Comparison of ENCODE assay signal across 8 cellular contexts in the genomic region with DNA sequence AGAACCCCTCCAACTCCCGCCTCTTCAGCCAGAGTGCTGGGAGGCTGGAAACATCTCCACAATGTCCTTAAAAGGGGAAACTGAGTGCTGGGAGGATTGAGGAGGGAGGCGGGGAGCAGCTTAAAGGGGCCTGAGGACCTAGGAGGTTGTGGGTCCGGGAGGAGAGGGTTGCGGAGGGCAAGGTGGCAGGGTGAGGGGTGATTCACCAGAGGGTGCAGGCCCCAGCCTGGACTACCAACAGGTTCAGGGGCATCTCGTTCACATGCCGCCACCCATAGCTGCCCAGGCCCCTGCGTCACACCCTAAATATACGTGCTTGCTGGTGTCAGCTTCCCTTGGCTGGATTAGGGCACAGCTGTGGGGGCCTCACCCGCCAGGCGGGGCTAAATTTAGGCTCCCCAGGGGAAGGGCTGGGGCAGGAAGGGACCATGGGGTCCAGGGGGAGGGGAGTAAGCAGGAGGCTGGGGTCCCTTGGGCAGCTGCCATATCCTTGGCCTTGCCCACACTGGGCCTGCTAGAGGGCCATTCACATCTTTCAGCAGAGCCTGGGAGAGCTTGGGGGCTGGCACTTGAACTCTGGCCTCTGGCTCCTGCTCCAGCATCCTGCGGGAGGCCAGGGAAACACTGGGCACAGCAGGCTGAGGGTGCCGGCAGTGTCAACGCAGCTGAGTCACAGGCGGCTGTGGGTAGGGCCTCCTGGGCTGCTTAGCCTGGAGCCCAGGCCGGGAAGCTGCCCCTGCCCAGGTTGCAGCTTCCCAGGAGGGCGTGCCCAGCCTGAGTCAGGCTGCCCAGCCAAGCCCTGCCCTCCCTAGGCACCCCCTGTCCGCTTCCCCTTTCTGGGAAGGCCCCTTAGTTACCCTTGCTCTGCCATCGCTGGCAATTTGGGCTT. TPM values are rescaled to one million over a fixed set of nuclear protein-coding genes. Genes with fewer than 3 reads are reported as not detected.
A peak's percentile ranks its signal among the peaks of the same experiment; 100 is the strongest.
DNase-seq lines count a peak whose midpoint lies in the region; ATAC-seq and TF ChIP-seq lines count a peak whose summit lies in the region.

No MANE protein-coding gene starts in this region.

- no peak for TF ChIP-seq EP300 in SK-N-SH (IDR thresholded peaks at IDR 0.05; ENCODE audit: borderline replicate concordance in 1 of 2, low read depth in 1 of 2, low read length in 1 of 2)

- peaks cover 32% of the 10 kb centered on the region for H3F3A ChIP-seq in SK-N-SH (replicated peaks; ENCODE audit: insufficient read depth)

- peak overlapping the region; percentile 78 for H3K9ac ChIP-seq in SK-N-SH

- H3K27me3 ChIP-seq in SK-N-SH (ENCODE audit: insufficient read depth) (no peaks in the 10 kb centered on the region), dorsolateral prefrontal cortex (no peaks in the 10 kb centered on the region), uterus (no peaks in the 10 kb centered on the region)

- H3K36me3 ChIP-seq in SK-N-SH (replicated peaks in 1 of 2; ENCODE audit: control insufficient read depth in 1 of 2, insufficient read depth in 2 of 2, low read length in 1 of 2) (peaks cover 22 to 38% of the 10 kb centered on the region in 2 experiments), mucosa of descending colon (ENCODE audit: low read depth) (no peaks in the 10 kb centered on the region), uterus (no peaks in the 10 kb centered on the region)

- TF ChIP-seq POLR2A in GM18505 (IDR thresholded peaks at IDR 0.05; ENCODE audit: borderline replicate concordance, extremely low read depth, insufficient read depth, insufficient read length) (peak; percentile 50), uterus (IDR thresholded peaks at IDR 0.05) (peak; percentile 43 to 44)

- H3K4me3 ChIP-seq in SK-N-SH (ENCODE audit: low read depth in 2 of 2, low read length in 1 of 2) (peak overlapping the region; percentile 64 to 68), dorsolateral prefrontal cortex (peak overlapping the region in 56 of 59 donors; percentile 20 to 98 (median 54)), mucosa of descending colon (no peak overlapping the region), uterus (peak overlapping the region; percentile 56 to 70)

- intact Hi-C loops in dorsolateral prefrontal cortex (cut with DNase I) (no loop called here), mucosa of descending colon (cut with DNase I, micrococcal nuclease) (no loop called here), uterus (cut with DNase I; ENCODE audit: low total_unique reads) (no loop called here)

- 68% methylated on average over 8 of the region's 18 CpGs for WGBS in SK-N-SH (ENCODE audit: low lambda C conversion rate)

- H3K27ac ChIP-seq in 22Rv1 (peak overlapping the region; percentile 96; the same call in 1 of the 2 replicates), SK-N-SH (ENCODE audit: low read depth in 2 of 2, low read length in 1 of 2) (peak overlapping the region; percentile 68 to 69; a peak in 3 of 4 replicates), dorsolateral prefrontal cortex (peak overlapping the region in 51 of 59 donors; percentile 9 to 97 (median 69)), uterus (peak overlapping the region; percentile 84 to 92)

- ATAC-seq in GM18505 (IDR thresholded peaks at IDR 0.05; ENCODE audit: unreplicated experiment) (no peak), mucosa of descending colon (peak; percentile 55)

- H3K9me3 ChIP-seq in SK-N-SH (no peaks in the 10 kb centered on the region), mucosa of descending colon (no peaks in the 10 kb centered on the region), uterus (no peaks in the 10 kb centered on the region)

- H4K20me1 ChIP-seq in SK-N-SH (ENCODE audit: insufficient read depth): peaks cover 25% of the 10 kb centered on the region

- no peak overlapping the region for H2AFZ ChIP-seq in SK-N-SH (ENCODE audit: low read depth)

- POLR2A ChIA-PET in SK-N-SH (lab: Yijun Ruan, JAX): interaction anchor here (1.0 to 1.7 kb wide), 4 partner anchors 10 to 18 kb away, joined by 3 to 7 read pairs (median 4); no protein-coding TSS in a partner anchor

- TF ChIP-seq CTCF in 22Rv1 (IDR thresholded peaks at IDR 0.05) (no peak), SK-N-SH (IDR thresholded peaks at IDR 0.05) (no peak), dorsolateral prefrontal cortex (IDR thresholded peaks at IDR 0.05 in 54 of 56, conservative IDR thresholded peaks at IDR 0.05 in 2 of 56; ENCODE audit: low read depth in 1 of 56, partially characterized antibody in 56 of 56) (no peak), mucosa of descending colon (IDR thresholded peaks at IDR 0.05) (no peak), uterus (IDR thresholded peaks at IDR 0.05) (no peak)

- H3K4me1 ChIP-seq in SK-N-SH (ENCODE audit: control insufficient read depth in 1 of 2, insufficient read depth in 2 of 2, low read depth in 1 of 2, low read length in 1 of 2) (peaks cover 32 to 40% of the 10 kb centered on the region in 2 experiments; a peak in 3 of 4 replicates), mucosa of descending colon (ENCODE audit: low read depth) (peaks cover 49% of the 10 kb centered on the region), uterus (peaks cover 0 to 32% of the 10 kb centered on the region in 2 donors)

- H3K4me2 ChIP-seq in SK-N-SH: peak overlapping the region; percentile 99

- no peak for TF ChIP-seq RAD21 in SK-N-SH (IDR thresholded peaks at IDR 0.05; ENCODE audit: low read length)

- peaks cover 45% of the 10 kb centered on the region for H3K79me2 ChIP-seq in SK-N-SH (ENCODE audit: insufficient read depth)

- DNase-seq in SK-N-SH: no peak
- DNase-seq in dorsolateral prefrontal cortex: no peak
- peak; percentile 56 to 90 (median 81) for DNase-seq in mucosa of descending colon
- peak; percentile 65 to 77 for DNase-seq in uterus
- DNase-seq in NCI-H1436 treated with DMSO at 0.1 percent for 48 hours (lab: John Stamatoyannopoulos, UW): no peak
- no peak for DNase-seq in DMS 273 (lab: John Stamatoyannopoulos, UW; ENCODE audit: unreplicated experiment)

- H3K9me2 ChIP-seq in SK-N-SH: no peaks in the 10 kb centered on the region

- CTCF ChIA-PET in SK-N-SH (lab: Yijun Ruan, JAX): interaction anchor here (0.8 to 13.6 kb wide), 5 partner anchors 14 to 36 kb away, joined by 3 to 295 read pairs (median 4); partner anchors contain the start of gene KCNK7

TF ChIP-seq in SK-N-SH, 30 proteins besides CTCF, POLR2A, EP300 and RAD21 (continues in another document):
- TF ChIP-seq TEAD4 (IDR thresholded peaks at IDR 0.05; ENCODE audit: borderline replicate concordance, insufficient read depth): no peak

RNA-seq across cellular contexts. Expression of gene EHBP1L1, which starts 1.3 kb away (rescaled TPM):
- polyA plus RNA-seq in SK-N-SH (2012; rRNA removed): 35.1 and 48.7 TPM in 2 replicates
- 17.6 and 25.5 TPM in 2 replicates for polyA plus RNA-seq in SK-N-SH (2012; cell fraction: cytosol; rRNA removed)
- 163 and 263 TPM in 2 replicates for polyA plus RNA-seq in SK-N-SH (2012; cell fraction: nucleus; rRNA removed)
- total RNA-seq in dorsolateral prefrontal cortex (10 to 100 TPM; 17.3 to 49.0 (median 28.4) TPM), mucosa of descending colon (100 to 1,000 TPM in 1 of 3 donors, 10 to 100 TPM in 2; 65.8 to 208 (median 65.9) TPM), uterus (100 to 1,000 TPM in 1 of 4 donors, 10 to 100 TPM in 3; 44.2 to 159 (median 69.5) TPM)

RNA-seq across cellular contexts. Expression of gene FAM89B, which starts 4.8 kb away (rescaled TPM):
- polyA plus RNA-seq in SK-N-SH (2012; rRNA removed): 61.3 and 65.3 TPM in 2 replicates
- 19.9 and 37.5 TPM in 2 replicates for polyA plus RNA-seq in SK-N-SH (2012; cell fraction: cytosol; rRNA removed)
- 38.7 and 41.4 TPM in 2 replicates for polyA plus RNA-seq in SK-N-SH (2012; cell fraction: nucleus; rRNA removed)
- total RNA-seq in dorsolateral prefrontal cortex: 100 to 1,000 TPM in 1 of 120 experiments, 10 to 100 TPM in 119; 35.7 to 101 (median 59.6) TPM
- 10 to 100 TPM; 26.4 to 61.2 (median 28.5) TPM for total RNA-seq in mucosa of descending colon
- 10 to 100 TPM; 13.9 to 83.0 (median 40.8) TPM for total RNA-seq in uterus

RNA-seq across cellular contexts. Expression of gene ZNRD2, which starts 6.8 kb away (rescaled TPM):
- polyA plus RNA-seq in SK-N-SH (2012; rRNA removed): 62.5 and 78.1 TPM in 2 replicates
- 32.6 and 44.8 TPM in 2 replicates for polyA plus RNA-seq in SK-N-SH (2012; cell fraction: cytosol; rRNA removed)
- polyA plus RNA-seq in SK-N-SH (2012; cell fraction: nucleus; rRNA removed): 76.5 and 92.5 TPM in 2 replicates
- total RNA-seq in dorsolateral prefrontal cortex (10 to 100 TPM; 22.6 to 74.8 (median 38.1) TPM), mucosa of descending colon (10 to 100 TPM; 20.9 to 24.6 (median 21.0) TPM), uterus (10 to 100 TPM; 12.3 to 42.6 (median 31.6) TPM)

RNA-seq across cellular contexts. Expression of gene KCNK7, which starts 18.5 kb away (rescaled TPM):
- polyA plus RNA-seq in SK-N-SH (2012; rRNA removed): 0.34 and 0.58 TPM in 2 replicates
- 0.09 and 0.26 TPM in 2 replicates for polyA plus RNA-seq in SK-N-SH (2012; cell fraction: cytosol; rRNA removed)
- polyA plus RNA-seq in SK-N-SH (2012; cell fraction: nucleus; rRNA removed): 1.4 and 3.2 TPM in 2 replicates
- total RNA-seq in dorsolateral prefrontal cortex (10 to 100 TPM in 3 of 120 experiments, 1 to 10 TPM in 114, under 1 TPM in 3; 0.74 to 10.5 (median 4.1) TPM), mucosa of descending colon (1 to 10 TPM in 2 of 3 donors, under 1 TPM in 1; 0.49 to 1.7 (median 1.5) TPM), uterus (1 to 10 TPM in 1 of 4 donors, under 1 TPM in 1, not detected in 2; 0.26 to 5.8 TPM)

RNA-seq across cellular contexts. Expression of gene LTBP3, which starts 19.0 kb away (rescaled TPM):
- polyA plus RNA-seq in SK-N-SH (2012; rRNA removed): 92.1 and 167 TPM in 2 replicates
- polyA plus RNA-seq in SK-N-SH (2012; cell fraction: cytosol; rRNA removed): 62.4 and 112 TPM in 2 replicates
- polyA plus RNA-seq in SK-N-SH (2012; cell fraction: nucleus; rRNA removed): 691 and 1,438 TPM in 2 replicates
- total RNA-seq in dorsolateral prefrontal cortex: 100 to 1,000 TPM in 117 of 120 experiments, 10 to 100 TPM in 3; 97.2 to 228 (median 145) TPM
- 100 to 1,000 TPM in 1 of 3 donors, 10 to 100 TPM in 2; 22.6 to 133 (median 36.7) TPM for total RNA-seq in mucosa of descending colon
- total RNA-seq in uterus: 100 to 1,000 TPM; 131 to 240 (median 217) TPM

Comparison
In these comparisons a context has a peak if more than half of its experiments do, and no peak if none do; other contexts are left out.
1. DNase-seq: peak in mucosa of descending colon (3 of 3) and uterus (2 of 2); none in SK-N-SH (single experiment), dorsolateral prefrontal cortex (0 of 10), NCI-H1436 treated with DMSO at 0.1 percent for 48 hours (single experiment) and DMS 273 (single experiment).
2. Peak in every context shown above with its lines, with median percentiles within 50 percentile points of each other: H3K27ac ChIP-seq.